Comparison of ENCODE assay signal across 8 cellular contexts in genomic region chrX:31213941-31214340, GRCh38.
A peak's percentile ranks its signal among the peaks of the same experiment; 100 is the strongest.
DNase-seq lines count a peak whose midpoint lies in the region; ATAC-seq, FAIRE-seq and TF ChIP-seq lines count a peak whose summit lies in the region.

No MANE protein-coding gene starts in this region.

- BruUV-seq in PC-9 (replicated peaks; lab: Mats Ljungman, UMichigan) = no TSS peak

- ATAC-seq in GM18868 (IDR thresholded peaks at IDR 0.05; ENCODE audit: unreplicated experiment) = peak; percentile 33

- no peaks in the 10 kb centered on the region for H3K36me3 Mint-ChIP-seq in glutamatergic neuron (ENCODE audit: unreplicated experiment)

- H3K36me3 ChIP-seq in PC-9 (ENCODE audit: low read depth) = no peaks in the 10 kb centered on the region

- peaks cover 3% of the 10 kb centered on the region for H3K4me1 Mint-ChIP-seq in glutamatergic neuron (ENCODE audit: low read depth, unreplicated experiment)

- H3K27me3 Mint-ChIP-seq in glutamatergic neuron (ENCODE audit: unreplicated experiment) = no peaks in the 10 kb centered on the region

- H3K27ac Mint-ChIP-seq in glutamatergic neuron (ENCODE audit: unreplicated experiment) = no peak overlapping the region

- no peaks in the 10 kb centered on the region for H3K9me2 ChIP-seq in PC-9 (ENCODE audit: insufficient read depth)

- H3F3A ChIP-seq in PC-9 (ENCODE audit: insufficient read depth, low read depth) = no peaks in the 10 kb centered on the region

- intact Hi-C loops in PC-9 (cut with micrococcal nuclease; ENCODE audit: unreplicated experiment) = no loop called here

- no peaks in the 10 kb centered on the region for H3K9me3 ChIP-seq in PC-9 (ENCODE audit: insufficient read depth, low read depth)

- TF ChIP-seq CTCF in PC-9 (conservative IDR thresholded peaks at IDR 0.05) (peak; percentile 68), glutamatergic neuron (IDR thresholded peaks at IDR 0.05; ENCODE audit: partially characterized antibody, unreplicated experiment) (peak; percentile 13)

- peak; percentile 18 for DNase-seq in AG08396 (ENCODE audit: low spot score)
- no peak for DNase-seq in PC-9
- no peak for DNase-seq in glutamatergic neuron
- no peak for DNase-seq in NCI-H345 (lab: John Stamatoyannopoulos, UW)
- DNase-seq in NCI-H146 treated with DMSO at 0.1 percent for 48 hours (lab: John Stamatoyannopoulos, UW; ENCODE audit: unreplicated experiment) = no peak
- no peak for DNase-seq in GM12892 (ENCODE audit: insufficient read length)
- no peak for DNase-seq in ecto neural progenitor cell (ENCODE audit: low spot score)

- peaks cover 6% of the 10 kb centered on the region; the same call in 1 of the 2 replicates for H3K4me1 ChIP-seq in PC-9 (replicated peaks; ENCODE audit: insufficient read depth)

- no peaks in the 10 kb centered on the region for H4K20me1 ChIP-seq in PC-9 (ENCODE audit: insufficient read depth)

- no peaks in the 10 kb centered on the region for H3K9me3 Mint-ChIP-seq in glutamatergic neuron (ENCODE audit: unreplicated experiment)

- no peak overlapping the region for H3K27ac ChIP-seq in PC-9

- no peak overlapping the region for H3K4me3 Mint-ChIP-seq in glutamatergic neuron (ENCODE audit: unreplicated experiment)

- H3K4me3 ChIP-seq in PC-9 = no peak overlapping the region

- H2AFZ ChIP-seq in PC-9 = no peak overlapping the region

- TF ChIP-seq POLR2A in GM12892 (IDR thresholded peaks at IDR 0.05; ENCODE audit: low read depth, low read length) = no peak

- no peak for FAIRE-seq in GM12892 (lab: Jason Lieb, UNC)

- H3K4me2 ChIP-seq in PC-9 = no peak overlapping the region

- H3K79me2 ChIP-seq in PC-9 (ENCODE audit: low read depth) = no peaks in the 10 kb centered on the region

- H3K27me3 ChIP-seq in PC-9 (ENCODE audit: insufficient read depth, low read depth) = no peaks in the 10 kb centered on the region

- CTCF ChIA-PET in PC-9 (lab: Charles Lee) = no interaction called here

- POLR2A ChIA-PET in PC-9 (lab: Charles Lee; ENCODE audit: unreplicated experiment) = no interaction called here
